ENCODE assay signal across 16 cellular contexts in genomic region chr10:80520661-80521488, GRCh38. TPM values are rescaled to one million over a fixed set of nuclear protein-coding genes. Genes with fewer than 3 reads are reported as not detected.
DNase-seq lines count a peak whose midpoint lies in the region; ATAC-seq and TF ChIP-seq lines count a peak whose summit lies in the region.
"Had no signal": no experiment of that assay in that cellular context is flagged by ENCODE, and none has a peak within 500 bp of the region (broad histone marks: within the 10 kb centered on the region; RNA-seq: fewer than 3 reads in every experiment).

No MANE protein-coding gene starts in this region.

- peaks cover 4% of the 10 kb centered on the region for H3K36me3 ChIP-seq in breast epithelium
- H3K36me3 ChIP-seq in subcutaneous abdominal adipose tissue (ENCODE audit: control insufficient read depth in 5 of 5, insufficient read depth in 5 of 5, low read length in 5 of 5): peaks cover 2 to 57% (median 55%) of the 10 kb centered on the region in 5 donors
- peaks cover 6 to 42% of the 10 kb centered on the region in 2 experiments for H3K36me3 ChIP-seq in SK-N-SH (replicated peaks in 1 of 2; ENCODE audit: control insufficient read depth in 1 of 2, insufficient read depth in 2 of 2, low read length in 1 of 2)

- intact Hi-C loops in MCF 10A (cut with micrococcal nuclease): no loop called here
- intact Hi-C loops in breast epithelium (cut with DNase I; ENCODE audit: low total_unique reads): no loop called here

- H3K4me3 ChIP-seq in breast epithelium: no peak overlapping the region
- H3K4me3 ChIP-seq in subcutaneous abdominal adipose tissue (ENCODE audit: low read depth in 1 of 5, low read length in 5 of 5): no peak overlapping the region
- no peak overlapping the region for H3K4me3 ChIP-seq in SK-N-SH (ENCODE audit: low read depth in 2 of 2, low read length in 1 of 2)
- H3K4me3 ChIP-seq: body of pancreas, skin epidermis had no signal

- CTCF ChIA-PET in MCF 10A (lab: Yijun Ruan, JAX): interaction anchor here (0.6 to 0.9 kb wide), 2 partner anchors 8 to 76 kb away, joined by 3 read pairs; no protein-coding TSS in a partner anchor
- CTCF ChIA-PET in activated CD8-positive, alpha-beta T cell treated with anti-CD3 and anti-CD28 coated beads, Interleukin-2, amount 10 ng/mL, durations not matched to agents 7 days and 5 days (lab: Charles Lee): interaction anchor here (1.1 to 2.5 kb wide), 6 partner anchors 9 to 143 kb away, joined by 3 to 8 read pairs (median 3); no protein-coding TSS in a partner anchor
- CTCF ChIA-PET in SK-N-SH (lab: Yijun Ruan, JAX): interaction anchor here (0.6 to 3.2 kb wide), 4 partner anchors 15 to 1236 kb away, joined by 3 to 17 read pairs (median 4); no protein-coding TSS in a partner anchor
- CTCF ChIA-PET in GM10248 (lab: Yijun Ruan, JAX): interaction anchor here (1.1 to 27.0 kb wide), 3 partner anchors 15 to 67 kb away, joined by 3 to 1060 read pairs (median 15); partner anchors contain the start of gene TSPAN14

- H3K9ac ChIP-seq in subcutaneous abdominal adipose tissue (ENCODE audit: low read length in 5 of 5) (no peak overlapping the region), SK-N-SH (no peak overlapping the region)

- H3K4me1 ChIP-seq in breast epithelium: no peaks in the 10 kb centered on the region
- H3K4me1 ChIP-seq in subcutaneous abdominal adipose tissue (ENCODE audit: control insufficient read depth in 5 of 5, insufficient read depth in 5 of 5, low read length in 5 of 5): peaks cover 16 to 64% (median 47%) of the 10 kb centered on the region in 5 donors
- no peaks in the 10 kb centered on the region for H3K4me1 ChIP-seq in SK-N-SH (ENCODE audit: control insufficient read depth in 1 of 2, insufficient read depth in 2 of 2, low read depth in 1 of 2, low read length in 1 of 2)
- H3K4me1 ChIP-seq: body of pancreas had no signal

- WGBS in SK-N-SH (ENCODE audit: low lambda C conversion rate): 87% methylated on average over 7 of the region's 11 CpGs

- no TSS peak for BruUV-seq in MCF 10A (replicated peaks; lab: Mats Ljungman, UMichigan)

- H3K27me3 Mint-ChIP-seq in MCF 10A (ENCODE audit: insufficient read depth, unreplicated experiment): no peaks in the 10 kb centered on the region
- no peaks in the 10 kb centered on the region for H3K27me3 Mint-ChIP-seq in activated CD8-positive, alpha-beta T cell treated with anti-CD3 and anti-CD28 coated beads, Interleukin-2, amount 10 ng/mL, durations not matched to agents 7 days and 5 days (ENCODE audit: low read depth)

- H3K27ac Mint-ChIP-seq in MCF 10A (ENCODE audit: low read depth, unreplicated experiment): peak overlapping the region; percentile 39
- peak overlapping the region; percentile 48 for H3K27ac Mint-ChIP-seq in activated CD8-positive, alpha-beta T cell treated with anti-CD3 and anti-CD28 coated beads, Interleukin-2, amount 10 ng/mL, durations not matched to agents 7 days and 5 days

- H3K9me2 ChIP-seq in SK-N-SH: no peaks in the 10 kb centered on the region

- ATAC-seq in activated CD8-positive, alpha-beta T cell treated with anti-CD3 and anti-CD28 coated beads, Interleukin-2, amount 10 ng/mL, durations not matched to agents 7 days and 5 days: no peak
- no peak for ATAC-seq in HG03342 (IDR thresholded peaks at IDR 0.05; ENCODE audit: unreplicated experiment)
- ATAC-seq: body of pancreas had no signal

- H3K4me2 ChIP-seq in SK-N-SH: no peak overlapping the region

- H3K4me1 Mint-ChIP-seq in MCF 10A (ENCODE audit: insufficient read depth, unreplicated experiment): no peaks in the 10 kb centered on the region
- peaks cover 85% of the 10 kb centered on the region for H3K4me1 Mint-ChIP-seq in activated CD8-positive, alpha-beta T cell treated with anti-CD3 and anti-CD28 coated beads, Interleukin-2, amount 10 ng/mL, durations not matched to agents 7 days and 5 days (ENCODE audit: low read depth)

- H3K27ac ChIP-seq in breast epithelium: no peak overlapping the region
- peak overlapping the region; percentile 24 for H3K27ac ChIP-seq in subcutaneous abdominal adipose tissue (ENCODE audit: low read depth, low read length)
- H3K27ac ChIP-seq in SK-N-SH (ENCODE audit: low read depth in 2 of 2, low read length in 1 of 2): no peak overlapping the region
- H3K27ac ChIP-seq: body of pancreas, skin epidermis had no signal

- no peaks in the 10 kb centered on the region for H4K20me1 ChIP-seq in SK-N-SH (ENCODE audit: insufficient read depth)

- TF ChIP-seq CTCF in MCF 10A (IDR thresholded peaks at IDR 0.05; ENCODE audit: unreplicated experiment): no peak
- no peak for TF ChIP-seq CTCF in breast epithelium (IDR thresholded peaks at IDR 0.05)
- no peak for TF ChIP-seq CTCF in SK-N-SH (IDR thresholded peaks at IDR 0.05)
- TF ChIP-seq CTCF in GM10248 (IDR thresholded peaks at IDR 0.05; ENCODE audit: control extremely low read depth, extremely low read depth, low read depth, missing control alignments): no peak

- H3K9me3 Mint-ChIP-seq in MCF 10A (ENCODE audit: unreplicated experiment): no peaks in the 10 kb centered on the region
- H3K9me3 Mint-ChIP-seq in activated CD8-positive, alpha-beta T cell treated with anti-CD3 and anti-CD28 coated beads, Interleukin-2, amount 10 ng/mL, durations not matched to agents 7 days and 5 days (ENCODE audit: insufficient read depth): no peaks in the 10 kb centered on the region

- H3K9me3 ChIP-seq in breast epithelium (no peaks in the 10 kb centered on the region), subcutaneous abdominal adipose tissue (ENCODE audit: control insufficient read depth in 5 of 5, low read length in 5 of 5) (no peaks in the 10 kb centered on the region), SK-N-SH (no peaks in the 10 kb centered on the region)
- H3K9me3 ChIP-seq: body of pancreas had no signal

- no peaks in the 10 kb centered on the region for H3K27me3 ChIP-seq in breast epithelium
- H3K27me3 ChIP-seq in subcutaneous abdominal adipose tissue (ENCODE audit: control insufficient read depth in 5 of 5, insufficient read depth in 4 of 5, low read length in 5 of 5): no peaks in the 10 kb centered on the region
- no peaks in the 10 kb centered on the region for H3K27me3 ChIP-seq in SK-N-SH (ENCODE audit: insufficient read depth)
- H3K27me3 ChIP-seq: body of pancreas had no signal

- DNase-seq in MCF 10A (ENCODE audit: unreplicated experiment) (no peak), breast epithelium (ENCODE audit: low spot score in 2 of 2) (no peak), islet precursor cell (peak; percentile 40), SK-N-SH (no peak), GM10248 (ENCODE audit: extremely low spot score) (no peak)
- DNase-seq in activated CD8-positive, alpha-beta T cell treated with anti-CD3 and anti-CD28 coated beads, Interleukin-2, amount 10 ng/mL, durations not matched to agents 7 days and 5 days: no peak
- DNase-seq: activated CD4-positive, CD25-positive, alpha-beta regulatory T cell; activated T-cell treated with anti-CD3 and anti-CD28 coated beads, Interleukin-2, amount 50 U/mL, for 48 hours; body of pancreas; DMS53; effector CD4-positive, alpha-beta T cell; HCEC 1CT; NCI-H345 had no signal

- TF ChIP-seq RAD21 in SK-N-SH (IDR thresholded peaks at IDR 0.05; ENCODE audit: low read length): no peak

- H2AFZ ChIP-seq in SK-N-SH (ENCODE audit: low read depth): no peak overlapping the region

- H3K4me3 Mint-ChIP-seq in MCF 10A (ENCODE audit: unreplicated experiment): no peak overlapping the region
- no peak overlapping the region for H3K4me3 Mint-ChIP-seq in activated CD8-positive, alpha-beta T cell treated with anti-CD3 and anti-CD28 coated beads, Interleukin-2, amount 10 ng/mL, durations not matched to agents 7 days and 5 days

- peaks cover 3% of the 10 kb centered on the region for H3F3A ChIP-seq in SK-N-SH (replicated peaks; ENCODE audit: insufficient read depth)

- H3K36me3 Mint-ChIP-seq in MCF 10A (ENCODE audit: insufficient read depth, unreplicated experiment): peaks cover 64% of the 10 kb centered on the region
- H3K36me3 Mint-ChIP-seq in activated CD8-positive, alpha-beta T cell treated with anti-CD3 and anti-CD28 coated beads, Interleukin-2, amount 10 ng/mL, durations not matched to agents 7 days and 5 days (ENCODE audit: low read depth): peaks cover 59% of the 10 kb centered on the region

- POLR2A ChIA-PET in MCF 10A (lab: Yijun Ruan, JAX) (interaction anchor here (0.6 to 0.8 kb wide), 2 partner anchors 10 to 132 kb away, joined by 3 read pairs; no protein-coding TSS in a partner anchor), SK-N-SH (lab: Yijun Ruan, JAX) (no interaction called here), GM10248 (lab: Yijun Ruan, JAX) (no interaction called here)
- POLR2A ChIA-PET in activated CD8-positive, alpha-beta T cell treated with anti-CD3 and anti-CD28 coated beads, Interleukin-2, amount 10 ng/mL, durations not matched to agents 7 days and 5 days (lab: Charles Lee): no interaction called here

- no peaks in the 10 kb centered on the region for H3K79me2 ChIP-seq in SK-N-SH (ENCODE audit: insufficient read depth)

- TF ChIP-seq EP300 in SK-N-SH (IDR thresholded peaks at IDR 0.05; ENCODE audit: borderline replicate concordance in 1 of 2, low read depth in 1 of 2, low read length in 1 of 2): no peak

- no peak for TF ChIP-seq POLR2A in breast epithelium (IDR thresholded peaks at IDR 0.05)

TF ChIP-seq in SK-N-SH, 30 proteins besides CTCF, POLR2A, EP300 and RAD21 (continues in another document):
- TF ChIP-seq IRF3 (IDR thresholded peaks at IDR 0.05; ENCODE audit: low read depth, low read length): no peak
- TF ChIP-seq MEF2A (IDR thresholded peaks at IDR 0.05; ENCODE audit: borderline replicate concordance, low read depth): no peak
- no peak for TF ChIP-seq TCF12 (IDR thresholded peaks at IDR 0.05)
- TF ChIP-seq RXRA (IDR thresholded peaks at IDR 0.05; ENCODE audit: borderline replicate concordance, low read depth): no peak
- TF ChIP-seq JUND (IDR thresholded peaks at IDR 0.05): no peak

RNA-seq across cellular contexts. Expression of gene SH2D4B, which starts 16.8 kb away (rescaled TPM):
- not detected in 2 replicates for total RNA-seq in MCF 10A (2022)
- under 1 TPM in 2 of 3 donors, not detected in 1; 0.15 to 0.16 TPM for total RNA-seq in breast epithelium
- under 1 TPM; 0.13 to 0.21 TPM for total RNA-seq in activated CD8-positive, alpha-beta T cell treated with anti-CD3 and anti-CD28 coated beads, Interleukin-2, amount 10 ng/mL, durations not matched to agents 7 days and 5 days
- polyA plus RNA-seq in SK-N-SH (2012; rRNA removed): not detected in 2 replicates
- polyA plus RNA-seq in SK-N-SH (2012; cell fraction: cytosol; rRNA removed): not detected in 2 replicates
- polyA plus RNA-seq in SK-N-SH (2012; cell fraction: nucleus; rRNA removed): not detected in 2 replicates
